Comparison of ENCODE assay signal across 18 cellular contexts in genomic region chr22:47450876-47451475, GRCh38.
A peak's percentile ranks its signal among the peaks of the same experiment; 100 is the strongest.
DNase-seq lines count a peak whose midpoint lies in the region; TF ChIP-seq lines count a peak whose summit lies in the region.
"Had no signal": no experiment of that assay in that cellular context is flagged by ENCODE, and none has a peak within 500 bp of the region (broad histone marks: within the 10 kb centered on the region; RNA-seq: fewer than 3 reads in every experiment).

No MANE protein-coding gene starts in this region.

- POLR2A ChIA-PET in OCI-LY7 (lab: Charles Lee) (no interaction called here), HEK293T (lab: Yijun Ruan, JAX) (no interaction called here)

- H3K4me3 ChIP-seq in dorsolateral prefrontal cortex (no peak overlapping the region), OCI-LY7 (ENCODE audit: low read depth, low read length, poor library complexity, severe bottlenecking) (no peak overlapping the region)
- H3K4me3 ChIP-seq: GM23338 had no signal

- peak in 5 of 10 donors; percentile 17 to 68 (median 57) for DNase-seq in dorsolateral prefrontal cortex
- DNase-seq in inferior parietal cortex (ENCODE audit: extremely low spot score): peak; percentile 47
- DNase-seq in occipital lobe (lab: John Stamatoyannopoulos, UW): peak; percentile 39
- DNase-seq in OCI-LY7 (ENCODE audit: low spot score): no peak
- DNase-seq in HEK293T (ENCODE audit: extremely low spot score): no peak
- DNase-seq in DMS79 (lab: John Stamatoyannopoulos, UW): no peak
- DNase-seq: ACHN; BE2C; C1 segment of cervical spinal cord; CD4-positive, CD25-positive, alpha-beta regulatory T cell; CD8-positive, alpha-beta memory T cell; COR-L47; DMS 273 treated with DMSO at 0.1 percent for 48 hours; GDM1; HCEC 1CT; HFFc6 had no signal

- CTCF ChIA-PET in OCI-LY7 (lab: Charles Lee; ENCODE audit: unreplicated experiment): no interaction called here
- CTCF ChIA-PET in HEK293T (lab: Yijun Ruan, JAX): no interaction called here

- peaks cover 0 to 3% (median 0%) of the 10 kb centered on the region in 45 donors for H3K27me3 ChIP-seq in dorsolateral prefrontal cortex
- H3K27me3 ChIP-seq: BE2C had no signal

- H3K36me3 ChIP-seq in OCI-LY7 (ENCODE audit: insufficient read depth, low read length): no peaks in the 10 kb centered on the region
- H3K36me3 ChIP-seq: BE2C had no signal

- H3K9me2 ChIP-seq in OCI-LY7 (ENCODE audit: insufficient read depth, low read length): no peaks in the 10 kb centered on the region

- H4K20me1 ChIP-seq in OCI-LY7 (ENCODE audit: insufficient read depth, low read length): no peaks in the 10 kb centered on the region

- no TSS peak for BruUV-seq in OCI-LY7 (replicated peaks; lab: Mats Ljungman, UMichigan)

- no peak overlapping the region for H2AFZ ChIP-seq in OCI-LY7 (ENCODE audit: low read length)
- H2AFZ ChIP-seq: GM23338 had no signal

- no peak for TF ChIP-seq CTCF in dorsolateral prefrontal cortex (IDR thresholded peaks at IDR 0.05 in 54 of 56, conservative IDR thresholded peaks at IDR 0.05 in 2 of 56; ENCODE audit: low read depth in 1 of 56, partially characterized antibody in 56 of 56)
- TF ChIP-seq CTCF in OCI-LY7 (conservative IDR thresholded peaks at IDR 0.05; ENCODE audit: low read length): no peak

- H3K4me2 ChIP-seq in OCI-LY7 (ENCODE audit: low read length): no peak overlapping the region
- H3K4me2 ChIP-seq: GM23338 had no signal

- 0 out of 2 replicates have a peak, but pooled peaks cover 8% of the 10 kb centered on the region for H3K9me3 ChIP-seq in OCI-LY7 (ENCODE audit: low read length)
- H3K9me3 ChIP-seq: BE2C had no signal

- no peaks in the 10 kb centered on the region for H3K79me2 ChIP-seq in OCI-LY7 (ENCODE audit: insufficient read depth, low read depth, low read length)

- H3K27ac ChIP-seq in dorsolateral prefrontal cortex (peak overlapping the region in 38 of 59 donors; percentile 2 to 77 (median 50)), temporal lobe (ENCODE audit: low read depth, low read length) (peak overlapping the region; percentile 34), OCI-LY7 (ENCODE audit: low read depth, low read length, poor library complexity, severe bottlenecking) (no peak overlapping the region)

- intact Hi-C loops in dorsolateral prefrontal cortex (cut with DNase I) (no loop called here), OCI-LY7 (cut with micrococcal nuclease; ENCODE audit: unreplicated experiment) (no loop called here)

- H3K4me1 ChIP-seq in OCI-LY7 (ENCODE audit: insufficient read depth, low read length, poor library complexity, severe bottlenecking): no peaks in the 10 kb centered on the region
- H3K4me1 ChIP-seq: BE2C had no signal

TF ChIP-seq in HEK293T, 16 proteins besides CTCF, POLR2A, EP300 and RAD21:
- TF ChIP-seq CTBP1 (IDR thresholded peaks at IDR 0.05; ENCODE audit: borderline replicate concordance): no peak
- TF ChIP-seq FOXM1 (IDR thresholded peaks at IDR 0.05; ENCODE audit: borderline replicate concordance): no peak
- TF ChIP-seq PKNOX1 (IDR thresholded peaks at IDR 0.05): no peak
- no peak for TF ChIP-seq HDGF (IDR thresholded peaks at IDR 0.05; ENCODE audit: borderline replicate concordance)
- no peak for TF ChIP-seq FOXK2 (IDR thresholded peaks at IDR 0.05)
- TF ChIP-seq ELF4 (IDR thresholded peaks at IDR 0.05): no peak
- TF ChIP-seq TARDBP (IDR thresholded peaks at IDR 0.05): no peak
- no peak for TF ChIP-seq ARNT (IDR thresholded peaks at IDR 0.05)
- no peak for TF ChIP-seq SP1 (IDR thresholded peaks at IDR 0.05)
- TF ChIP-seq NFRKB (IDR thresholded peaks at IDR 0.05): no peak
- TF ChIP-seq LEF1 (IDR thresholded peaks at IDR 0.05; ENCODE audit: borderline replicate concordance): no peak
- no peak for TF ChIP-seq FOXA1 (IDR thresholded peaks at IDR 0.05)
- TF ChIP-seq ZNF384 (IDR thresholded peaks at IDR 0.05): no peak
- no peak for TF ChIP-seq BHLHE40 (IDR thresholded peaks at IDR 0.05; ENCODE audit: borderline replicate concordance)
- TF ChIP-seq SUZ12 (IDR thresholded peaks at IDR 0.05): no peak
- no peak for TF ChIP-seq L3MBTL2 (conservative IDR thresholded peaks at IDR 0.05)

Comparison
In these comparisons a context has a peak if more than half of its experiments do, and no peak if none do; other contexts are left out.
1. DNase-seq: peak in inferior parietal cortex (single experiment) and occipital lobe (single experiment); none in OCI-LY7 (single experiment), HEK293T (single experiment) and DMS79 (single experiment).